9 cellular contexts compared by ENCODE assay signal in the genomic region with DNA sequence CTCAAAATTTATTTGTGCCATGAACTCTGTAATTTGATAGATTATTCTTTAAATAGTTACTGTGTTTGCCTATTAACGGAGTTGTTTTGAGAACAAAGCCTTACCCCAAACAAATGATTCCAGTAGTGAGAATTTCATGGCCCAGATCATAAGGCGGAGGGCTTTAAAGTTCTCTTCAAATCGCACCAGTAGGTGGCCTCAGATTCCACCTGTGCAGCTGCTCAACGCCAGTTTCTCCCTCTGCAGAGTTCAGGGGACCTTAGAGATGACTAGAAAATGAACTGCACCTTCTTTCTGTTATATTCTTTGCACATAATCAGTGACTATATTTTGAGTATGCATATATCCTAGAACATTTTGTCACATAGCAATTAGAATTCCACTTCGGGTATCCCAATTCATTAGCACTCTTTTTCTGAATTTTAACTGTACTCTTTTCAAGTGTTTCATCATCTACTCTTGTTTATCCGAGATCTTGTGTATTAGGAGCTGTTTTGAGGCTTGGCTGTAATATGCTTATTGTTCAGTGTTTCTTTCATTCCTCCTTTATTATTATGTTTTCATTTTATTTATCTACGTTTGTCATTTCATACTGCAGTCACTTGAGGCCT.
DNase-seq lines count a peak whose midpoint lies in the region; ATAC-seq and TF ChIP-seq lines count a peak whose summit lies in the region.
"Had no signal": no experiment of that assay in that cellular context is flagged by ENCODE, and none has a peak within 500 bp of the region (broad histone marks: within the 10 kb centered on the region; RNA-seq: fewer than 3 reads in every experiment).

No MANE protein-coding gene starts in this region.

- peak; percentile 54 for ATAC-seq in activated naive CD8-positive, alpha-beta T cell treated with anti-CD3 and anti-CD28 coated beads, Interleukin-2, amount 50 U/mL, for 24 hours
- peak; percentile 30 for ATAC-seq in activated CD8-positive, alpha-beta T cell treated with anti-CD3 and anti-CD28 coated beads for 36 hours
- ATAC-seq in GM18502 (IDR thresholded peaks at IDR 0.05; ENCODE audit: poor library complexity, unreplicated experiment), result no peak
- ATAC-seq in GM18907 (IDR thresholded peaks at IDR 0.05; ENCODE audit: unreplicated experiment), result no peak

- CTCF ChIA-PET in activated CD8-positive, alpha-beta T cell treated with anti-CD3 and anti-CD28 coated beads for 36 hours (lab: Charles Lee), result interaction anchor here (0.7 to 4.2 kb wide), 8 partner anchors 12 to 250 kb away, joined by 3 to 22 read pairs (median 3); no protein-coding TSS in a partner anchor

- no peaks in the 10 kb centered on the region for H3K9me3 Mint-ChIP-seq in activated naive CD8-positive, alpha-beta T cell treated with anti-CD3 and anti-CD28 coated beads, Interleukin-2, amount 50 U/mL, for 24 hours
- H3K9me3 Mint-ChIP-seq in activated naive CD8-positive, alpha-beta T cell treated with anti-CD3 and anti-CD28 coated beads for 36 hours, result no peaks in the 10 kb centered on the region
- H3K9me3 Mint-ChIP-seq in activated CD8-positive, alpha-beta T cell treated with anti-CD3 and anti-CD28 coated beads for 36 hours, result no peaks in the 10 kb centered on the region

- peak; percentile 5 for DNase-seq in activated naive CD8-positive, alpha-beta T cell treated with anti-CD3 and anti-CD28 coated beads, Interleukin-2, amount 50 U/mL, for 24 hours
- no peak for DNase-seq in activated naive CD8-positive, alpha-beta T cell treated with anti-CD3 and anti-CD28 coated beads for 36 hours
- DNase-seq in NCI-H1092 (lab: John Stamatoyannopoulos, UW), result peak; percentile 4
- DNase-seq in activated CD8-positive, alpha-beta T cell treated with anti-CD3 and anti-CD28 coated beads for 36 hours, result peak; percentile 20
- DNase-seq in left kidney (ENCODE audit: low read depth, low spot score), result peak; percentile 81
- no peak for DNase-seq in amniotic stem cell (lab: John Stamatoyannopoulos, UW)

- intact Hi-C loops in activated CD8-positive, alpha-beta T cell treated with anti-CD3 and anti-CD28 coated beads for 36 hours (cut with micrococcal nuclease), result loop anchor here (10.0 kb wide), 1 partner anchor 229 kb away; a partner anchor contains a TSS

- TF ChIP-seq CTCF in activated CD8-positive, alpha-beta T cell treated with anti-CD3 and anti-CD28 coated beads for 36 hours (IDR thresholded peaks at IDR 0.05), result peak; percentile 53

- H3K27ac Mint-ChIP-seq in activated naive CD8-positive, alpha-beta T cell treated with anti-CD3 and anti-CD28 coated beads, Interleukin-2, amount 50 U/mL, for 24 hours, result no peak overlapping the region
- no peak overlapping the region for H3K27ac Mint-ChIP-seq in activated naive CD8-positive, alpha-beta T cell treated with anti-CD3 and anti-CD28 coated beads for 36 hours
- H3K27ac Mint-ChIP-seq in activated CD8-positive, alpha-beta T cell treated with anti-CD3 and anti-CD28 coated beads for 36 hours, result no peak overlapping the region
- H3K27ac Mint-ChIP-seq: activated naive CD8-positive, alpha-beta T cell had no signal

- POLR2A ChIA-PET in activated CD8-positive, alpha-beta T cell treated with anti-CD3 and anti-CD28 coated beads for 36 hours (lab: Charles Lee), result no interaction called here

- H3K27me3 Mint-ChIP-seq in activated naive CD8-positive, alpha-beta T cell treated with anti-CD3 and anti-CD28 coated beads, Interleukin-2, amount 50 U/mL, for 24 hours, result peaks cover 3% of the 10 kb centered on the region
- H3K27me3 Mint-ChIP-seq in activated naive CD8-positive, alpha-beta T cell treated with anti-CD3 and anti-CD28 coated beads for 36 hours, result peaks cover 13% of the 10 kb centered on the region
- peaks cover 1% of the 10 kb centered on the region for H3K27me3 Mint-ChIP-seq in activated CD8-positive, alpha-beta T cell treated with anti-CD3 and anti-CD28 coated beads for 36 hours

- no peaks in the 10 kb centered on the region for H3K36me3 Mint-ChIP-seq in activated naive CD8-positive, alpha-beta T cell treated with anti-CD3 and anti-CD28 coated beads, Interleukin-2, amount 50 U/mL, for 24 hours (ENCODE audit: low read depth)
- H3K36me3 Mint-ChIP-seq in activated naive CD8-positive, alpha-beta T cell treated with anti-CD3 and anti-CD28 coated beads for 36 hours, result no peaks in the 10 kb centered on the region
- no peaks in the 10 kb centered on the region for H3K36me3 Mint-ChIP-seq in activated CD8-positive, alpha-beta T cell treated with anti-CD3 and anti-CD28 coated beads for 36 hours (ENCODE audit: low read depth)
- H3K36me3 Mint-ChIP-seq: activated naive CD8-positive, alpha-beta T cell had no signal

- H3K4me3 Mint-ChIP-seq in activated naive CD8-positive, alpha-beta T cell treated with anti-CD3 and anti-CD28 coated beads, Interleukin-2, amount 50 U/mL, for 24 hours, result no peak overlapping the region
- H3K4me3 Mint-ChIP-seq in activated naive CD8-positive, alpha-beta T cell treated with anti-CD3 and anti-CD28 coated beads for 36 hours, result no peak overlapping the region
- no peak overlapping the region for H3K4me3 Mint-ChIP-seq in activated CD8-positive, alpha-beta T cell treated with anti-CD3 and anti-CD28 coated beads for 36 hours
- H3K4me3 Mint-ChIP-seq: activated naive CD8-positive, alpha-beta T cell had no signal

- no peaks in the 10 kb centered on the region for H3K4me1 Mint-ChIP-seq in activated naive CD8-positive, alpha-beta T cell treated with anti-CD3 and anti-CD28 coated beads, Interleukin-2, amount 50 U/mL, for 24 hours
- H3K4me1 Mint-ChIP-seq in activated naive CD8-positive, alpha-beta T cell treated with anti-CD3 and anti-CD28 coated beads for 36 hours, result no peaks in the 10 kb centered on the region
- peaks cover 3% of the 10 kb centered on the region for H3K4me1 Mint-ChIP-seq in activated CD8-positive, alpha-beta T cell treated with anti-CD3 and anti-CD28 coated beads for 36 hours (ENCODE audit: low read depth)

Comparison
In these comparisons a context has a peak if more than half of its experiments do, and no peak if none do; other contexts are left out.
1. DNase-seq: peak in activated naive CD8-positive, alpha-beta T cell treated with anti-CD3 and anti-CD28 coated beads, Interleukin-2, amount 50 U/mL, for 24 hours (single experiment), NCI-H1092 (single experiment), activated CD8-positive, alpha-beta T cell treated with anti-CD3 and anti-CD28 coated beads for 36 hours (single experiment) and left kidney (single experiment); none in activated naive CD8-positive, alpha-beta T cell treated with anti-CD3 and anti-CD28 coated beads for 36 hours (single experiment) and amniotic stem cell (single experiment).
2. ATAC-seq: peak in activated naive CD8-positive, alpha-beta T cell treated with anti-CD3 and anti-CD28 coated beads, Interleukin-2, amount 50 U/mL, for 24 hours (single experiment) and activated CD8-positive, alpha-beta T cell treated with anti-CD3 and anti-CD28 coated beads for 36 hours (single experiment); none in GM18502 (single experiment) and GM18907 (single experiment).